ENCODE assay signal across 20 cellular contexts in genomic region chr21:42835611-42836401, GRCh38. TPM values are rescaled to one million over a fixed set of nuclear protein-coding genes. Genes with fewer than 3 reads are reported as not detected.
A peak's percentile ranks its signal among the peaks of the same experiment; 100 is the strongest.
DNase-seq lines count a peak whose midpoint lies in the region; ATAC-seq and TF ChIP-seq lines count a peak whose summit lies in the region.
"Had no signal": no experiment of that assay in that cellular context is flagged by ENCODE, and none has a peak within 500 bp of the region (broad histone marks: within the 10 kb centered on the region; RNA-seq: fewer than 3 reads in every experiment).

No MANE protein-coding gene starts in this region.

- intact Hi-C loops in colonic mucosa (cut with DNase I): no loop called here

- no peak overlapping the region for H3K4me3 ChIP-seq in CD4-positive, CD25-positive, alpha-beta regulatory T cell (ENCODE audit: low read depth, low read length)
- H3K4me3 ChIP-seq in colonic mucosa (no peak overlapping the region), osteoblast (ENCODE audit: insufficient read depth, low read length) (no peak overlapping the region), BE2C (ENCODE audit: low read depth, low read length) (no peak overlapping the region)

- no peak overlapping the region for H3K9ac ChIP-seq in colonic mucosa (ENCODE audit: low read depth in 2 of 2, low read length in 2 of 2)

- no peak overlapping the region for H3K27ac ChIP-seq in CD4-positive, CD25-positive, alpha-beta regulatory T cell (ENCODE audit: insufficient read depth, low read length, poor library complexity, severe bottlenecking)
- H3K27ac ChIP-seq in colonic mucosa (no peak overlapping the region), osteoblast (ENCODE audit: low read depth, low read length) (no peak overlapping the region)

- CTCF ChIA-PET in activated CD8-positive, alpha-beta memory T cell treated with anti-CD3 and anti-CD28 coated beads, Interleukin-2, amount 10 ng/mL, durations not matched to agents 7 days and 5 days (lab: Charles Lee): interaction anchor here (0.7 to 1.8 kb wide), 2 partner anchors 19 to 242 kb away, joined by 3 to 6 read pairs; no protein-coding TSS in a partner anchor

- no peak overlapping the region for H3K27ac Mint-ChIP-seq in activated CD8-positive, alpha-beta memory T cell treated with anti-CD3 and anti-CD28 coated beads, Interleukin-2, amount 10 ng/mL, durations not matched to agents 7 days and 5 days
- H3K27ac Mint-ChIP-seq in CD4-positive, CD25-positive, alpha-beta regulatory T cell: peak overlapping the region in 2 of 3 donors; percentile 17 to 28

- H3K4me1 ChIP-seq in CD4-positive, CD25-positive, alpha-beta regulatory T cell (ENCODE audit: control insufficient read depth, insufficient read depth, low read length, poor library complexity, severe bottlenecking): peaks cover 28% of the 10 kb centered on the region
- H3K4me1 ChIP-seq in colonic mucosa: no peaks in the 10 kb centered on the region
- no peaks in the 10 kb centered on the region for H3K4me1 ChIP-seq in osteoblast (ENCODE audit: insufficient read depth, low read length)
- 0 out of 2 replicates have a peak, but pooled peaks cover 3% of the 10 kb centered on the region for H3K4me1 ChIP-seq in BE2C

- DNase-seq in activated CD8-positive, alpha-beta memory T cell treated with anti-CD3 and anti-CD28 coated beads, Interleukin-2, amount 10 ng/mL, durations not matched to agents 7 days and 5 days: peak; percentile 30
- DNase-seq in activated CD8-positive, alpha-beta memory T cell treated with anti-CD3 and anti-CD28 coated beads for 24 hours: no peak
- no peak for DNase-seq in CD4-positive, CD25-positive, alpha-beta regulatory T cell
- DNase-seq in colonic mucosa (peak; percentile 12), osteoblast (ENCODE audit: insufficient read length, low spot score, missing footprints) (peak; percentile 72), BE2C (no peak)
- DNase-seq: C1 segment of cervical spinal cord, COR-L47, DMS153, H9, IMR-90, Kasumi-1, MM.1S, NCI-H1092 treated with DMSO at 0.1 percent for 48 hours, NCI-H2107, NCI-H2227 treated with DMSO at 0.1 percent for 48 hours, NCI-H524 had no signal

- H2AFZ ChIP-seq in osteoblast (ENCODE audit: low read length): no peak overlapping the region

- H3K36me3 Mint-ChIP-seq in activated CD8-positive, alpha-beta memory T cell treated with anti-CD3 and anti-CD28 coated beads, Interleukin-2, amount 10 ng/mL, durations not matched to agents 7 days and 5 days: peaks cover 1% of the 10 kb centered on the region
- H3K36me3 Mint-ChIP-seq in CD4-positive, CD25-positive, alpha-beta regulatory T cell: peaks cover 6% of the 10 kb centered on the region

- TF ChIP-seq CTCF in colonic mucosa (IDR thresholded peaks at IDR 0.05): no peak
- no peak for TF ChIP-seq CTCF in osteoblast (IDR thresholded peaks at IDR 0.05; ENCODE audit: extremely low read depth, low read depth, low read length)
- no peak for TF ChIP-seq CTCF in BE2C (IDR thresholded peaks at IDR 0.05; ENCODE audit: low read depth, low read length)

- ATAC-seq in activated CD8-positive, alpha-beta memory T cell treated with anti-CD3 and anti-CD28 coated beads, Interleukin-2, amount 10 ng/mL, durations not matched to agents 7 days and 5 days: no peak
- no peak for ATAC-seq in CD4-positive, CD25-positive, alpha-beta regulatory T cell (ENCODE audit: low read depth in 2 of 2)
- ATAC-seq in GM18861 (IDR thresholded peaks at IDR 0.05; ENCODE audit: unreplicated experiment): no peak
- no peak for ATAC-seq in GM19467 (IDR thresholded peaks at IDR 0.05; ENCODE audit: unreplicated experiment)
- ATAC-seq: Right ventricle myocardium inferior had no signal

- no peaks in the 10 kb centered on the region for H3K27me3 ChIP-seq in CD4-positive, CD25-positive, alpha-beta regulatory T cell (ENCODE audit: control insufficient read depth, insufficient read depth, low read length)
- H3K27me3 ChIP-seq in colonic mucosa (no peaks in the 10 kb centered on the region), osteoblast (ENCODE audit: insufficient read depth, low read length) (no peaks in the 10 kb centered on the region), BE2C (no peaks in the 10 kb centered on the region)

- no peak overlapping the region for H3K4me3 Mint-ChIP-seq in activated CD8-positive, alpha-beta memory T cell treated with anti-CD3 and anti-CD28 coated beads, Interleukin-2, amount 10 ng/mL, durations not matched to agents 7 days and 5 days
- H3K4me3 Mint-ChIP-seq in CD4-positive, CD25-positive, alpha-beta regulatory T cell: no peak overlapping the region

- no peaks in the 10 kb centered on the region for H3K79me2 ChIP-seq in osteoblast (ENCODE audit: insufficient read depth, low read length)

- H3K27me3 Mint-ChIP-seq in activated CD8-positive, alpha-beta memory T cell treated with anti-CD3 and anti-CD28 coated beads, Interleukin-2, amount 10 ng/mL, durations not matched to agents 7 days and 5 days: peaks cover 14% of the 10 kb centered on the region
- peaks cover 10% of the 10 kb centered on the region for H3K27me3 Mint-ChIP-seq in CD4-positive, CD25-positive, alpha-beta regulatory T cell

- peaks cover 4% of the 10 kb centered on the region for H3K36me3 ChIP-seq in CD4-positive, CD25-positive, alpha-beta regulatory T cell (ENCODE audit: control insufficient read depth, insufficient read depth, low read length)
- H3K36me3 ChIP-seq in colonic mucosa (no peaks in the 10 kb centered on the region), osteoblast (ENCODE audit: insufficient read depth, low read length) (peaks cover 9% of the 10 kb centered on the region), BE2C (peaks cover 22% of the 10 kb centered on the region)

- H3K4me1 Mint-ChIP-seq in activated CD8-positive, alpha-beta memory T cell treated with anti-CD3 and anti-CD28 coated beads, Interleukin-2, amount 10 ng/mL, durations not matched to agents 7 days and 5 days: peaks cover 31% of the 10 kb centered on the region
- H3K4me1 Mint-ChIP-seq in CD4-positive, CD25-positive, alpha-beta regulatory T cell: peaks cover 0 to 34% (median 21%) of the 10 kb centered on the region in 4 donors

- H4K20me1 ChIP-seq in osteoblast (ENCODE audit: insufficient read depth, low read length): no peaks in the 10 kb centered on the region

- no peaks in the 10 kb centered on the region for H3K9me3 Mint-ChIP-seq in activated CD8-positive, alpha-beta memory T cell treated with anti-CD3 and anti-CD28 coated beads, Interleukin-2, amount 10 ng/mL, durations not matched to agents 7 days and 5 days (ENCODE audit: low read depth)
- H3K9me3 Mint-ChIP-seq in CD4-positive, CD25-positive, alpha-beta regulatory T cell: no peaks in the 10 kb centered on the region
- H3K9me3 Mint-ChIP-seq: H9 had no signal

- H3K9me3 ChIP-seq in CD4-positive, CD25-positive, alpha-beta regulatory T cell (ENCODE audit: control insufficient read depth in 2 of 2, low read length in 2 of 2): no peaks in the 10 kb centered on the region
- no peaks in the 10 kb centered on the region for H3K9me3 ChIP-seq in colonic mucosa
- no peaks in the 10 kb centered on the region for H3K9me3 ChIP-seq in osteoblast (ENCODE audit: low read depth, low read length)
- no peaks in the 10 kb centered on the region for H3K9me3 ChIP-seq in BE2C

- no peak overlapping the region for H3K4me2 ChIP-seq in osteoblast (ENCODE audit: insufficient read depth, low read length)

RNA-seq across cellular contexts. Expression of gene WDR4, which starts 43.5 kb away (rescaled TPM):
- total RNA-seq in activated CD8-positive, alpha-beta memory T cell treated with anti-CD3 and anti-CD28 coated beads, Interleukin-2, amount 10 ng/mL, durations not matched to agents 7 days and 5 days: 10 to 100 TPM; 39.7 to 43.6 TPM
- total RNA-seq in CD4-positive, CD25-positive, alpha-beta regulatory T cell: 18.4 TPM
- polyA plus RNA-seq in CD4-positive, CD25-positive, alpha-beta regulatory T cell: 1 to 10 TPM; 5.7 to 8.8 (median 7.4) TPM
- total RNA-seq in colonic mucosa: 10 to 100 TPM in 1 of 2 donors, 1 to 10 TPM in 1; 8.1 to 43.7 TPM
- total RNA-seq in osteoblast: 8.0 and 10.1 TPM in 2 replicates
- polyA plus RNA-seq in BE2C (2012; ENCODE audit: insufficient read depth, insufficient read length, low read depth): 40.9 TPM

RNA-seq across cellular contexts. Expression of gene NDUFV3, which starts 57.3 kb away (rescaled TPM):
- 10 to 100 TPM; 27.1 to 31.9 TPM for total RNA-seq in activated CD8-positive, alpha-beta memory T cell treated with anti-CD3 and anti-CD28 coated beads, Interleukin-2, amount 10 ng/mL, durations not matched to agents 7 days and 5 days
- 18.2 TPM for total RNA-seq in CD4-positive, CD25-positive, alpha-beta regulatory T cell
- 10 to 100 TPM; 12.2 to 19.7 (median 14.4) TPM for polyA plus RNA-seq in CD4-positive, CD25-positive, alpha-beta regulatory T cell
- total RNA-seq in colonic mucosa (10 to 100 TPM; 25.9 to 36.6 TPM), osteoblast (65.1 and 66.2 TPM in 2 replicates)
- polyA plus RNA-seq in BE2C (2012; ENCODE audit: insufficient read depth, insufficient read length, low read depth): 50.6 TPM

Comparison
In these comparisons a context has a peak if more than half of its experiments do, and no peak if none do; other contexts are left out.
1. DNase-seq: peak in activated CD8-positive, alpha-beta memory T cell treated with anti-CD3 and anti-CD28 coated beads, Interleukin-2, amount 10 ng/mL, durations not matched to agents 7 days and 5 days (single experiment), colonic mucosa (single experiment) and osteoblast (single experiment); none in activated CD8-positive, alpha-beta memory T cell treated with anti-CD3 and anti-CD28 coated beads for 24 hours (single experiment), CD4-positive, CD25-positive, alpha-beta regulatory T cell (0 of 3) and BE2C (single experiment).